1 cellular context compared by ENCODE assay signal in genomic region chr1:55720243-55720642, GRCh38.
TF ChIP-seq lines count a peak whose summit lies in the region.

No MANE protein-coding gene starts in this region.

TF ChIP-seq in GM23338, 12 proteins besides CTCF, POLR2A, EP300 and RAD21 (continued from another document):
- no peak for TF ChIP-seq ZNF462 (CRISPR knock-in tag; IDR thresholded peaks at IDR 0.05)
TF ChIP-seq in GM23338: peak in this region for 0.
